Comparison of ENCODE assay signal across 22 cellular contexts in genomic region chr7:82760831-82761230, GRCh38.
DNase-seq lines count a peak whose midpoint lies in the region; ATAC-seq and TF ChIP-seq lines count a peak whose summit lies in the region.
"Had no signal": no experiment of that assay in that cellular context is flagged by ENCODE, and none has a peak within 500 bp of the region (broad histone marks: within the 10 kb centered on the region; RNA-seq: fewer than 3 reads in every experiment).

No MANE protein-coding gene starts in this region.

- no peaks in the 10 kb centered on the region for H3K36me3 Mint-ChIP-seq in glutamatergic neuron (ENCODE audit: unreplicated experiment)
- no peaks in the 10 kb centered on the region for H3K36me3 Mint-ChIP-seq in Calu3 (ENCODE audit: insufficient read depth, unreplicated experiment)
- H3K36me3 Mint-ChIP-seq: CD8-positive, alpha-beta memory T cell had no signal

- H3K27me3 ChIP-seq in HUES64 (ENCODE audit: insufficient read depth, low read length), result no peaks in the 10 kb centered on the region

- H3K4me3 Mint-ChIP-seq in glutamatergic neuron (ENCODE audit: unreplicated experiment) (no peak overlapping the region), Calu3 (ENCODE audit: low read depth, unreplicated experiment) (no peak overlapping the region)
- H3K4me3 Mint-ChIP-seq: CD8-positive, alpha-beta memory T cell; HFFc6 had no signal

- BruUV-seq in Calu3 (replicated peaks; lab: Mats Ljungman, UMichigan), result no TSS peak

- no peaks in the 10 kb centered on the region for H3K4me1 Mint-ChIP-seq in glutamatergic neuron (ENCODE audit: low read depth, unreplicated experiment)
- no peaks in the 10 kb centered on the region for H3K4me1 Mint-ChIP-seq in Calu3 (ENCODE audit: low read depth, unreplicated experiment)
- H3K4me1 Mint-ChIP-seq: CD8-positive, alpha-beta memory T cell had no signal

- DNase-seq in Daoy (ENCODE audit: low read depth) (peak; percentile 11), astrocyte of the hippocampus (ENCODE audit: low read depth, low spot score) (peak; percentile 40), islet precursor cell (peak; percentile 57), glutamatergic neuron (no peak), Calu3 (no peak)
- no peak for DNase-seq in activated CD4-positive, CD25-positive, alpha-beta regulatory T cell (lab: John Stamatoyannopoulos, UW)
- DNase-seq: CD8-positive, alpha-beta memory T cell; H9; HFFc6; KBM-7; NCI-H1092 treated with DMSO at 0.1 percent for 48 hours; NCI-H1436 treated with DMSO at 0.1 percent for 48 hours; NCI-H2029; NCI-H226; NCI-H510A treated with DMSO at 0.1 percent for 48 hours; NCI-H748 treated with DMSO at 0.1 percent for 48 hours; NK-92 treated with Interleukin-12 subunit alpha and Interleukin-12 subunit beta, amount 100 ng/mL, for 24 hours; SIG-M5 had no signal

- peak overlapping the region; percentile 80 for H3K27ac ChIP-seq in HUES64 (ENCODE audit: low read depth, low read length)
- H3K27ac ChIP-seq: C4-2B had no signal

- no peaks in the 10 kb centered on the region for H3K36me3 ChIP-seq in HUES64 (ENCODE audit: insufficient read depth, low read length)

- CTCF ChIA-PET in Calu3 (lab: Charles Lee), result interaction anchor here (0.9 kb wide), 1 partner anchor 160 kb away, joined by 3 read pairs; no protein-coding TSS in a partner anchor

- no peak for TF ChIP-seq CTCF in glutamatergic neuron (IDR thresholded peaks at IDR 0.05; ENCODE audit: partially characterized antibody, unreplicated experiment)
- TF ChIP-seq CTCF in Calu3 (IDR thresholded peaks at IDR 0.05; ENCODE audit: unreplicated experiment), result no peak

- no peaks in the 10 kb centered on the region for H3K9me3 Mint-ChIP-seq in glutamatergic neuron (ENCODE audit: unreplicated experiment)
- no peaks in the 10 kb centered on the region for H3K9me3 Mint-ChIP-seq in Calu3 (ENCODE audit: low read depth, unreplicated experiment)
- H3K9me3 Mint-ChIP-seq: H9, HFFc6 had no signal

- H3K4me3 ChIP-seq in HUES64 (ENCODE audit: low read length), result no peak overlapping the region

- no peak for ATAC-seq in HG03135 (IDR thresholded peaks at IDR 0.05; ENCODE audit: unreplicated experiment)
- ATAC-seq: Panc1 had no signal

- H3K9ac ChIP-seq in HUES64 (ENCODE audit: low read depth, low read length), result no peak overlapping the region

- WGBS in HUES64, result no CpG with 5 or more reads among the region's 2 CpGs

- H3K27me3 Mint-ChIP-seq in glutamatergic neuron (ENCODE audit: unreplicated experiment) (no peaks in the 10 kb centered on the region), Calu3 (ENCODE audit: unreplicated experiment) (no peaks in the 10 kb centered on the region)
- H3K27me3 Mint-ChIP-seq: CD8-positive, alpha-beta memory T cell had no signal

- no peak overlapping the region for H3K27ac Mint-ChIP-seq in glutamatergic neuron (ENCODE audit: unreplicated experiment)
- H3K27ac Mint-ChIP-seq in Calu3 (ENCODE audit: unreplicated experiment), result no peak overlapping the region
- H3K27ac Mint-ChIP-seq: CD8-positive, alpha-beta memory T cell; HFFc6 had no signal

- H3K9me3 ChIP-seq in HUES64 (ENCODE audit: insufficient read depth, low read depth, low read length), result no peaks in the 10 kb centered on the region

- intact Hi-C loops in Calu3 (cut with micrococcal nuclease; ENCODE audit: unreplicated experiment), result no loop called here

- peaks cover 46% of the 10 kb centered on the region for H3K4me1 ChIP-seq in HUES64 (ENCODE audit: insufficient read depth, low read length)

Comparison
In these comparisons a context has a peak if more than half of its experiments do, and no peak if none do; other contexts are left out.
1. DNase-seq: peak in Daoy (single experiment), astrocyte of the hippocampus (single experiment) and islet precursor cell (single experiment); none in glutamatergic neuron (single experiment), Calu3 (single experiment) and activated CD4-positive, CD25-positive, alpha-beta regulatory T cell (0 of 4).